ENCODE assay signal across 30 cellular contexts in genomic region chr15:73658645-73659044, GRCh38. TPM values are rescaled to one million over a fixed set of nuclear protein-coding genes. Genes with fewer than 3 reads are reported as not detected.
"Had no signal": no experiment of that assay in that cellular context is flagged by ENCODE, and none has a peak within 500 bp of the region (broad histone marks: within the 10 kb centered on the region; RNA-seq: fewer than 3 reads in every experiment).

No MANE protein-coding gene starts in this region.

- H3K4me3 ChIP-seq: pancreas, prostate gland, right lobe of liver, sigmoid colon, spleen, suprapubic skin, testis, tibial artery, transverse colon, upper lobe of right lung, uterus had no signal

- ATAC-seq: naive thymus-derived CD4-positive, alpha-beta T cell; natural killer cell; pancreas; right cardiac atrium; right lobe of liver; stimulated activated memory B cell treated with anti-CD40 and anti-IgM and Interleukin-4, amounts not matched to agents 10 μg/mL and 1 μg/mL and 100 μg/mL, for 72 hours; stimulated activated naive CD8-positive, alpha-beta T cell treated with anti-CD3 and anti-CD28 coated beads, Interleukin-15, amount 100 ng/mL, for 72 hours; stimulated activated naive CD8-positive, alpha-beta T cell treated with anti-CD3 and anti-CD28 coated beads, Interleukin-15, Interleukin-2, amounts not matched to agents 100 U/mL and 50 U/mL, for 24 hours; upper lobe of right lung had no signal

- H3K4me1 Mint-ChIP-seq: natural killer cell; neural crest cell; stimulated activated memory B cell treated with anti-CD40 and anti-IgM and Interleukin-4, amounts not matched to agents 10 μg/mL and 1 μg/mL and 100 μg/mL, for 72 hours; stimulated activated naive CD8-positive, alpha-beta T cell treated with anti-CD3 and anti-CD28 coated beads, Interleukin-15, amount 100 ng/mL, for 72 hours had no signal

- H3K36me3 ChIP-seq: neutrophil, pancreas, prostate gland, right lobe of liver, sigmoid colon, spleen, suprapubic skin, tibial artery, transverse colon, upper lobe of right lung, uterus had no signal

- H3K9me3 Mint-ChIP-seq: natural killer cell, neural crest cell, type B pancreatic cell had no signal

- H3K27ac ChIP-seq: neutrophil, pancreas, prostate gland, right lobe of liver, sigmoid colon, spleen, suprapubic skin, testis, tibial artery, transverse colon, upper lobe of right lung, uterus had no signal

- H3K27ac Mint-ChIP-seq: naive thymus-derived CD4-positive, alpha-beta T cell; natural killer cell; stimulated activated memory B cell treated with anti-CD40 and anti-IgM and Interleukin-4, amounts not matched to agents 10 μg/mL and 1 μg/mL and 100 μg/mL, for 72 hours; type B pancreatic cell had no signal

- H3K36me3 Mint-ChIP-seq: natural killer cell; stimulated activated memory B cell treated with anti-CD40 and anti-IgM and Interleukin-4, amounts not matched to agents 10 μg/mL and 1 μg/mL and 100 μg/mL, for 72 hours; type B pancreatic cell had no signal

- DNase-seq: naive thymus-derived CD4-positive, alpha-beta T cell; natural killer cell; nucleus accumbens; pancreas; right cardiac atrium; right lobe of liver; sigmoid colon; small intestine; spleen; stimulated activated CD4-positive, alpha-beta T cell treated with anti-CD3 and anti-CD28 coated beads, Interleukin-12 subunit alpha, Interleukin-12 subunit beta, amount 100 ng/mL, for 4 hours; stimulated activated CD4-positive, alpha-beta T cell treated with anti-CD3 and anti-CD28 coated beads, Interleukin-1b, Interleukin-23, amount 100 ng/mL, for 48 hours; stimulated activated CD4-positive, alpha-beta T cell treated with anti-CD3 and anti-CD28 coated beads, Interleukin-4, amount 100 ng/mL, for 1 hour; stimulated activated CD4-positive, alpha-beta T cell treated with anti-CD3 and anti-CD28 coated beads, Interleukin-4, amount 100 ng/mL, for 4 hours; stimulated activated CD8-positive, alpha-beta memory T cell treated with anti-CD3 and anti-CD28 coated beads, Interleukin-4, amount 100 ng/mL, for 48 hours; stimulated activated naive CD4-positive, alpha-beta T cell; stimulated activated naive CD8-positive, alpha-beta T cell treated with anti-CD3 and anti-CD28 coated beads, Interleukin-15, amount 100 ng/mL, for 72 hours; stimulated activated naive CD8-positive, alpha-beta T cell treated with anti-CD3 and anti-CD28 coated beads, Interleukin-15, Interleukin-2, amounts not matched to agents 100 U/mL and 50 U/mL, for 24 hours; substantia nigra; testis; tibial artery; transverse colon; upper lobe of right lung; uterus had no signal

- H3K4me1 ChIP-seq: pancreas, prostate gland, right lobe of liver, sigmoid colon, spleen, suprapubic skin, testis, tibial artery, upper lobe of right lung, uterus had no signal

- H3K4me3 Mint-ChIP-seq: naive thymus-derived CD4-positive, alpha-beta T cell; natural killer cell; nephron; neural crest cell; stimulated activated memory B cell treated with anti-CD40 and anti-IgM and Interleukin-4, amounts not matched to agents 10 μg/mL and 1 μg/mL and 100 μg/mL, for 72 hours; stimulated activated naive CD8-positive, alpha-beta T cell treated with anti-CD3 and anti-CD28 coated beads, Interleukin-15, amount 100 ng/mL, for 72 hours; type B pancreatic cell had no signal

- H3K27me3 ChIP-seq: neutrophil, pancreas, right lobe of liver, sigmoid colon, suprapubic skin, testis, transverse colon, uterus had no signal

- H3K9me3 ChIP-seq: neutrophil, pancreas, prostate gland, right lobe of liver, sigmoid colon, suprapubic skin, testis, transverse colon, upper lobe of right lung, uterus had no signal

RNA-seq across cellular contexts. Expression of gene CD276, which starts 25.5 kb away (rescaled TPM):
- total RNA-seq: natural killer cell had no signal
- polyA plus RNA-seq: naive thymus-derived CD4-positive, alpha-beta T cell had no signal
